In the genomic region with DNA sequence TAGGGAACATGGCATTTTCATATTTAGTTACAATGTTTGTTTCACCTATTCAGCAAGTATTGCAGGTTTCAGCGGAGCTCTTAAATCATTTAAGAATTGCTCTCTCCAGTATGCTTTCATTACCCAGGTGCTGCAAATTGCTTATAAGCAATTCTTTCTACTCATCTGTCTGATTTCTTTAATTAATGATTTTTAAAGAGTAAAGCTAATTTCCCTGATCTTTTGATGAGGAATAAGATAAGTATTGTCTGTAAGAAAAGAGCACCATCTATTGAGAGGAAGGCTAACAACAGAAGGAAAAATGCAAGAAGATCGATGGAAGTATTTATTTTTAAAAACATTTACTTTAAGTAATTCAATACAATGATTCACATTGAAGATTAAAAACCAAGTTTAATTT, we compare ENCODE assay signal across 22 cellular contexts. TPM values are rescaled to one million over a fixed set of nuclear protein-coding genes. Genes with fewer than 3 reads are reported as not detected.
"Had no signal": no experiment of that assay in that cellular context is flagged by ENCODE, and none has a peak within 500 bp of the region (broad histone marks: within the 10 kb centered on the region; RNA-seq: fewer than 3 reads in every experiment).

No MANE protein-coding gene starts in this region.

- H3K36me3 ChIP-seq: adrenal gland, gastrocnemius medialis, left lung, thoracic aorta, upper lobe of left lung, WERI-Rb-1 had no signal

- H3K4me3 Mint-ChIP-seq: mesothelial cell of epicardium; natural killer cell treated with Interleukin-12 subunit alpha and Interleukin-12 subunit beta and Interleukin-15 and Interleukin-18, amount 100 ng/mL, for 72 hours; stimulated activated memory B cell treated with anti-CD40 and anti-IgM and Interleukin-4, amounts not matched to agents 10 μg/mL and 1 μg/mL and 100 μg/mL, for 72 hours; T-helper 1 cell treated with Interleukin-12 subunit alpha and Interleukin-12 subunit beta and Interleukin-4 antibody, amounts not matched to agents 30 μg/mL and 1 μg/mL, for 36 hours had no signal

- ATAC-seq: activated naive CD4-positive, alpha-beta T cell treated with anti-CD3 and anti-CD28 coated beads, Interleukin-2, amount 50 U/mL, for 72 hours; esophagus mucosa; gastrocnemius medialis; left lung; natural killer cell treated with Interleukin-12 subunit alpha and Interleukin-12 subunit beta and Interleukin-15 and Interleukin-18, amount 100 ng/mL, for 72 hours; sciatic nerve; stimulated activated memory B cell treated with anti-CD40 and anti-IgM and Interleukin-4, amounts not matched to agents 10 μg/mL and 1 μg/mL and 100 μg/mL, for 72 hours had no signal

- H3K4me1 ChIP-seq: adrenal gland, gastrocnemius medialis, left lung, upper lobe of left lung had no signal

- H3K27ac Mint-ChIP-seq: activated naive CD4-positive, alpha-beta T cell treated with anti-CD3 and anti-CD28 coated beads, Interleukin-2, amount 50 U/mL, for 72 hours; mesothelial cell of epicardium; natural killer cell treated with Interleukin-12 subunit alpha and Interleukin-12 subunit beta and Interleukin-15 and Interleukin-18, amount 100 ng/mL, for 72 hours; stimulated activated memory B cell treated with anti-CD40 and anti-IgM and Interleukin-4, amounts not matched to agents 10 μg/mL and 1 μg/mL and 100 μg/mL, for 72 hours; T-helper 1 cell treated with Interleukin-12 subunit alpha and Interleukin-12 subunit beta and Interleukin-4 antibody, amounts not matched to agents 30 μg/mL and 1 μg/mL, for 36 hours had no signal

- H3K27ac ChIP-seq: adrenal gland, gastrocnemius medialis, left lung, thoracic aorta, upper lobe of left lung, WERI-Rb-1 had no signal

- DNase-seq: activated CD4-positive, alpha-beta T cell treated with anti-CD3 and anti-CD28 coated beads for 1 hour; activated CD4-positive, alpha-beta T cell treated with anti-CD3 and anti-CD28 coated beads, Interleukin-2, amount 50 U/mL, for 4 hours; activated gamma-delta T cell treated with Interleukin-2 at 50 U/mL for 16 hours; adrenal gland; gastrocnemius medialis; head of caudate nucleus; left lung; stimulated activated CD4-positive, alpha-beta T cell treated with anti-CD3 and anti-CD28 coated beads, Interleukin-4, amount 100 ng/mL, for 24 hours; upper lobe of left lung; WERI-Rb-1 had no signal

- H3K9me3 Mint-ChIP-seq: activated naive CD4-positive, alpha-beta T cell treated with anti-CD3 and anti-CD28 coated beads, Interleukin-2, amount 50 U/mL, for 72 hours; mesothelial cell of epicardium; natural killer cell treated with Interleukin-12 subunit alpha and Interleukin-12 subunit beta and Interleukin-15 and Interleukin-18, amount 100 ng/mL, for 72 hours; stimulated activated memory B cell treated with anti-CD40 and anti-IgM and Interleukin-4, amounts not matched to agents 10 μg/mL and 1 μg/mL and 100 μg/mL, for 72 hours; T-helper 1 cell treated with Interleukin-12 subunit alpha and Interleukin-12 subunit beta and Interleukin-4 antibody, amounts not matched to agents 30 μg/mL and 1 μg/mL, for 36 hours had no signal

- H3K36me3 Mint-ChIP-seq: activated naive CD4-positive, alpha-beta T cell treated with anti-CD3 and anti-CD28 coated beads, Interleukin-2, amount 50 U/mL, for 72 hours; mesothelial cell of epicardium; natural killer cell treated with Interleukin-12 subunit alpha and Interleukin-12 subunit beta and Interleukin-15 and Interleukin-18, amount 100 ng/mL, for 72 hours; stimulated activated memory B cell treated with anti-CD40 and anti-IgM and Interleukin-4, amounts not matched to agents 10 μg/mL and 1 μg/mL and 100 μg/mL, for 72 hours had no signal

- H3K4me3 ChIP-seq: adrenal gland, gastrocnemius medialis, left lung, thoracic aorta, upper lobe of left lung had no signal

- H3K4me1 Mint-ChIP-seq: mesothelial cell of epicardium; stimulated activated memory B cell treated with anti-CD40 and anti-IgM and Interleukin-4, amounts not matched to agents 10 μg/mL and 1 μg/mL and 100 μg/mL, for 72 hours had no signal

- H3K9me3 ChIP-seq: adrenal gland, gastrocnemius medialis, left lung, thoracic aorta, upper lobe of left lung had no signal

RNA-seq across cellular contexts. Expression of a gene that starts 2.0 kb away (rescaled TPM):
- total RNA-seq: activated CD8-positive, alpha-beta memory T cell treated with anti-CD3 and anti-CD28 coated beads for 36 hours; activated naive CD4-positive, alpha-beta T cell treated with anti-CD3 and anti-CD28 coated beads, Interleukin-2, amount 50 U/mL, for 72 hours; astrocyte; esophagus mucosa; gastrocnemius medialis; kidney epithelial cell; left lung; lung microvascular endothelial cell; mesothelial cell of epicardium; natural killer cell treated with Interleukin-12 subunit alpha and Interleukin-12 subunit beta and Interleukin-15 and Interleukin-18, amount 100 ng/mL, for 72 hours; sciatic nerve; thoracic aorta; upper lobe of left lung had no signal
